18 cellular contexts compared by ENCODE assay signal in genomic region chr11:71465054-71465453, GRCh38. TPM values are rescaled to one million over a fixed set of nuclear protein-coding genes. Genes with fewer than 3 reads are reported as not detected.
DNase-seq lines count a peak whose midpoint lies in the region; ATAC-seq and TF ChIP-seq lines count a peak whose summit lies in the region.
"Had no signal": no experiment of that assay in that cellular context is flagged by ENCODE, and none has a peak within 500 bp of the region (broad histone marks: within the 10 kb centered on the region; RNA-seq: fewer than 3 reads in every experiment).

No MANE protein-coding gene starts in this region.

- H3K27me3 ChIP-seq in right atrium auricular region = no peaks in the 10 kb centered on the region
- no peaks in the 10 kb centered on the region for H3K27me3 ChIP-seq in aorta (ENCODE audit: control insufficient read depth in 1 of 2, insufficient read depth in 2 of 2, low read length in 1 of 2)
- H3K27me3 ChIP-seq in transverse colon = no peaks in the 10 kb centered on the region
- no peaks in the 10 kb centered on the region for H3K27me3 ChIP-seq in mammary epithelial cell (ENCODE audit: insufficient read depth, low read length)
- H3K27me3 ChIP-seq: BE2C had no signal

- in situ Hi-C loops in transverse colon (cut with MboI; ENCODE audit: low pct_ligation_motif_present in 1 of 4, low pct_unique_long_range_greater_than_20kb in 1 of 4, low sequenced_read_pairs in 3 of 4) (no loop called here), mammary epithelial cell (cut with MboI; ENCODE audit: low sequenced_read_pairs in 2 of 2) (no loop called here)

- H3K4me1 ChIP-seq in right atrium auricular region (no peaks in the 10 kb centered on the region), aorta (ENCODE audit: control insufficient read depth in 1 of 2, insufficient read depth in 2 of 2, low read length in 2 of 2) (no peaks in the 10 kb centered on the region), transverse colon (no peaks in the 10 kb centered on the region), mammary epithelial cell (ENCODE audit: insufficient read depth, low read length) (no peaks in the 10 kb centered on the region)
- H3K4me1 ChIP-seq: BE2C had no signal

- dilution Hi-C loops in mammary epithelial cell (cut with HindIII; ENCODE audit: low sequenced_read_pairs) = no loop called here

- DNase-seq in cardiac septum (ENCODE audit: low spot score) (peak; percentile 7), right atrium auricular region (ENCODE audit: low spot score) (no peak), midbrain (lab: John Stamatoyannopoulos, UW) (peak; percentile 12), aorta (peak; percentile 5 to 9), transverse colon (no peak), mammary epithelial cell (no peak)
- DNase-seq in stimulated activated naive CD4-positive, alpha-beta T cell (lab: John Stamatoyannopoulos, UW) = no peak
- DNase-seq: BE2C; CD8-positive, alpha-beta T cell; GOT3; NCI-H1105; NCI-H1694; NCI-H226; NCI-H524 treated with DMSO at 0.1 percent for 48 hours had no signal

- no peak for TF ChIP-seq POLR2A in transverse colon (IDR thresholded peaks at IDR 0.05)

- H3K36me3 ChIP-seq in right atrium auricular region (peaks cover 29% of the 10 kb centered on the region), aorta (ENCODE audit: control insufficient read depth in 1 of 2, insufficient read depth in 2 of 2, low read length in 1 of 2) (peaks cover 0 to 1% of the 10 kb centered on the region in 2 donors), transverse colon (peaks cover 0 to 39% (median 10%) of the 10 kb centered on the region in 4 donors), mammary epithelial cell (ENCODE audit: insufficient read depth, low read length) (peaks cover 11% of the 10 kb centered on the region)
- H3K36me3 ChIP-seq: BE2C had no signal

- H3K9me3 ChIP-seq in right atrium auricular region (no peaks in the 10 kb centered on the region), aorta (ENCODE audit: control insufficient read depth, low read length) (no peaks in the 10 kb centered on the region), transverse colon (no peaks in the 10 kb centered on the region), mammary epithelial cell (replicated peaks; ENCODE audit: insufficient read depth, low read length) (no peaks in the 10 kb centered on the region)
- H3K9me3 ChIP-seq: BE2C had no signal

- CTCF ChIA-PET in mammary epithelial cell (lab: Charles Lee; ENCODE audit: low non-redundant PET) = no interaction called here

- intact Hi-C loops in cardiac septum (cut with DNase I) = no loop called here
- intact Hi-C loops in aorta (cut with DNase I) = no loop called here
- intact Hi-C loops in transverse colon (cut with DNase I; ENCODE audit: low total_unique reads) = no loop called here
- intact Hi-C loops in mammary epithelial cell (cut with micrococcal nuclease) = no loop called here

- no peak for TF ChIP-seq EP300 in transverse colon (IDR thresholded peaks at IDR 0.05; ENCODE audit: low read depth)

- H3K27ac ChIP-seq in right atrium auricular region (no peak overlapping the region), cingulate gyrus (ENCODE audit: low read depth, low read length) (peak overlapping the region; percentile 41), aorta (ENCODE audit: low read depth in 1 of 2, low read length in 2 of 2) (no peak overlapping the region), transverse colon (no peak overlapping the region), mammary epithelial cell (ENCODE audit: insufficient read depth, low read depth, low read length) (no peak overlapping the region)
- H3K27ac ChIP-seq: 22Rv1 had no signal

- no TSS peak for BruUV-seq in mammary epithelial cell (replicated peaks; lab: Mats Ljungman, UMichigan)

- H3K4me2 ChIP-seq in mammary epithelial cell (ENCODE audit: insufficient read depth, low read depth, low read length) = no peak overlapping the region

- TF ChIP-seq CTCF in right atrium auricular region (IDR thresholded peaks at IDR 0.05) (no peak), transverse colon (IDR thresholded peaks at IDR 0.05) (no peak), mammary epithelial cell (conservative IDR thresholded peaks at IDR 0.05 in 1 of 2, IDR thresholded peaks at IDR 0.05 in 1 of 2; ENCODE audit: extremely low read depth in 1 of 2, insufficient read depth in 1 of 2, low read depth in 1 of 2, low read length in 2 of 2) (no peak)

- H3K9ac ChIP-seq in mammary epithelial cell (ENCODE audit: insufficient read depth, low read length) = no peak overlapping the region

- WGBS in aorta, 2 donors = 98 to 100% methylated on average over 4 of the region's 4 CpGs
- WGBS in transverse colon (ENCODE audit: low coverage in 1 of 2), 2 donors = 90 to 99% methylated on average over 1 to 4 of the region's 4 CpGs
- 97% methylated on average over 4 of the region's 4 CpGs for WGBS in mammary epithelial cell (ENCODE audit: low coverage, missing lambda C conversion rate)

- no peaks in the 10 kb centered on the region for H4K20me1 ChIP-seq in mammary epithelial cell (ENCODE audit: insufficient read depth, low read length)

- no peak overlapping the region for H2AFZ ChIP-seq in mammary epithelial cell (ENCODE audit: low read depth, low read length)

- H3K4me3 ChIP-seq in right atrium auricular region = no peak overlapping the region
- no peak overlapping the region for H3K4me3 ChIP-seq in aorta (ENCODE audit: low read length in 2 of 2)
- H3K4me3 ChIP-seq in transverse colon = no peak overlapping the region
- H3K4me3 ChIP-seq in mammary epithelial cell (replicated peaks in 1 of 3; ENCODE audit: insufficient read depth in 1 of 3, low read depth in 2 of 3, low read length in 3 of 3) = no peak overlapping the region

- no peak for ATAC-seq in aorta (ENCODE audit: low FRiP score)
- ATAC-seq: CD8-positive, alpha-beta T cell; Panc1; Right ventricle myocardium inferior had no signal

- H3K79me2 ChIP-seq in mammary epithelial cell (ENCODE audit: insufficient read depth, low read length) = no peaks in the 10 kb centered on the region

RNA-seq across cellular contexts. Expression of gene NADSYN1, which starts 12.1 kb away (rescaled TPM):
- total RNA-seq in cardiac septum = 22.0 TPM
- total RNA-seq in right atrium auricular region = 10 to 100 TPM; 18.0 to 18.8 TPM
- total RNA-seq in aorta = 10 to 100 TPM; 52.1 to 88.3 TPM
- 100 to 1,000 TPM in 1 of 2 donors, 10 to 100 TPM in 1; 22.7 to 137 TPM for polyA plus RNA-seq in aorta
- 100 to 1,000 TPM; 144 to 271 (median 195) TPM for total RNA-seq in transverse colon
- total RNA-seq in mammary epithelial cell = 100 to 1,000 TPM in 1 of 2 donors, 10 to 100 TPM in 1; 84.9 to 103 TPM
- polyA plus RNA-seq in mammary epithelial cell = 45.9 TPM
- polyA minus RNA-seq in mammary epithelial cell = 51.4 TPM

RNA-seq across cellular contexts. Expression of gene DHCR7, which starts 16.9 kb away (rescaled TPM):
- total RNA-seq in cardiac septum (31.2 TPM), right atrium auricular region (10 to 100 TPM; 26.8 to 37.6 TPM), aorta (10 to 100 TPM; 22.0 to 27.8 TPM), transverse colon (10 to 100 TPM in 3 of 4 donors, 1 to 10 TPM in 1; 5.6 to 76.7 (median 31.5) TPM), mammary epithelial cell (100 to 1,000 TPM in 1 of 2 donors, 10 to 100 TPM in 1; 62.8 to 231 TPM)
- polyA plus RNA-seq in aorta (1 to 10 TPM; 4.2 to 4.3 TPM), mammary epithelial cell (173 TPM)
- polyA minus RNA-seq in mammary epithelial cell = 402 TPM

Comparison
In these comparisons a context has a peak if more than half of its experiments do, and no peak if none do; other contexts are left out.
1. DNase-seq: peak in cardiac septum (single experiment), midbrain (single experiment) and aorta (2 of 2); none in right atrium auricular region (single experiment), transverse colon (single experiment), stimulated activated naive CD4-positive, alpha-beta T cell (0 of 6) and mammary epithelial cell (single experiment).